ENCODE assay signal across 1 cellular context in the genomic region with DNA sequence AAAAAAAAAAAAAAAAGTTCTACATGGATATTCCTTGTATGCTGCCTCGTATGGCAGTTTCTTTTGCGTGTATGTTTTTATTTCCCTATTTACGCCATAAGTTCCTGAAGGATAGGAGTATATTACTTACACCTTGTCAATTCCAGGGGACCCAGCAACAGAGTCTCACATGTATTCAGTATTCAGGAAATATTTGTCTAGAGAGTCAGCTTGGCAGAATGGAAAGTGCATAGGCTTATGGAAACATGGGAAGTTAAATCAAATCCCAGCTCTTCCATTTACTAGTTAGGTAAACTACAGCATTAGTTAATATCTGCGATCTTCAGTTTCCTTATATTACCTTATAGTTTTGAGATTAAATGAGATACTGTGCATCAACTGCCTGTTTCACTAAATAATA.
TF ChIP-seq lines count a peak whose summit lies in the region.

No MANE protein-coding gene starts in this region.

TF ChIP-seq in endothelial cell of umbilical vein, 7 proteins besides CTCF, POLR2A, EP300 and RAD21 (continued from another document):
- TF ChIP-seq, protein P1, sequence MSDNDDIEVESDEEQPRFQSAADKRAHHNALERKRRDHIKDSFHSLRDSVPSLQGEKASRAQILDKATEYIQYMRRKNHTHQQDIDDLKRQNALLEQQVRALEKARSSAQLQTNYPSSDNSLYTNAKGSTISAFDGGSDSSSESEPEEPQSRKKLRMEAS (IDR thresholded peaks at IDR 0.05; ENCODE audit: insufficient read depth, insufficient read length): no peak
- TF ChIP-seq JUN (IDR thresholded peaks at IDR 0.05; ENCODE audit: borderline replicate concordance, insufficient read depth, insufficient read length, low read depth) (no peak), GATA2 (IDR thresholded peaks at IDR 0.05; ENCODE audit: insufficient read depth, insufficient read length, low read depth, low read length) (no peak)
TF ChIP-seq in endothelial cell of umbilical vein: peak in this region for 0.
